ENCODE assay signal across 11 cellular contexts in genomic region chr6:79453558-79454042, GRCh38.
DNase-seq lines count a peak whose midpoint lies in the region; ATAC-seq and TF ChIP-seq lines count a peak whose summit lies in the region.
"Had no signal": no experiment of that assay in that cellular context is flagged by ENCODE, and none has a peak within 500 bp of the region (broad histone marks: within the 10 kb centered on the region; RNA-seq: fewer than 3 reads in every experiment).

No MANE protein-coding gene starts in this region.

- H3K4me3 ChIP-seq in adipocyte (ENCODE audit: low read length) (peak overlapping the region; percentile 53), mesenchymal stem cell (ENCODE audit: insufficient read depth in 1 of 2, low read depth in 1 of 2, low read length in 2 of 2) (peak overlapping the region in 1 of 2 experiments; percentile 45)

- H4K20me1 ChIP-seq in H9 (ENCODE audit: control insufficient read depth, insufficient read depth, insufficient read length) = no peaks in the 10 kb centered on the region

- H3K4me1 Mint-ChIP-seq in H9 = peaks cover 3 to 4% of the 10 kb centered on the region in 2 experiments; a peak in 2 of 4 replicates
- H3K4me1 Mint-ChIP-seq: nephron progenitor cell had no signal

- H3K18ac ChIP-seq in mesenchymal stem cell (ENCODE audit: low read depth in 1 of 2, low read length in 2 of 2) = no peak overlapping the region
- H3K18ac ChIP-seq in H9 (ENCODE audit: insufficient read length, low read depth, low read length) = no peak overlapping the region

- peaks cover 0 to 3% of the 10 kb centered on the region in 2 experiments; a peak in 1 of 5 replicates for H3K9me3 Mint-ChIP-seq in H9

- POLR2A ChIA-PET in GM10248 (lab: Yijun Ruan, JAX) = no interaction called here

- H3K27me3 Mint-ChIP-seq in H9 (ENCODE audit: low read depth) = no peaks in the 10 kb centered on the region

- no peak overlapping the region for H3T11ph ChIP-seq in H9 (ENCODE audit: low read length)

- H3K56ac ChIP-seq in H9 (ENCODE audit: insufficient read length, low read depth, low read length) = no peak overlapping the region

- no peaks in the 10 kb centered on the region for H3K9me3 ChIP-seq in adipocyte (ENCODE audit: control insufficient read depth, low read length)
- H3K9me3 ChIP-seq in mesenchymal stem cell (ENCODE audit: control insufficient read depth, low read length) = no peaks in the 10 kb centered on the region
- H3K9me3 ChIP-seq in H9 (ENCODE audit: control insufficient read depth, low read depth, low read length) = no peaks in the 10 kb centered on the region

- no peak for TF ChIP-seq CTCF in GM10248 (IDR thresholded peaks at IDR 0.05; ENCODE audit: control extremely low read depth, extremely low read depth, low read depth, missing control alignments)
- no peak for TF ChIP-seq CTCF in H9 (conservative IDR thresholded peaks at IDR 0.05)

- peak; percentile 56 for DNase-seq in DMS79 treated with DMSO at 0.1 percent for 48 hours (lab: John Stamatoyannopoulos, UW)
- peak; percentile 81 for DNase-seq in adipocyte (ENCODE audit: low read depth)
- DNase-seq in mesenchymal stem cell = no peak
- DNase-seq in GM10248 (ENCODE audit: extremely low spot score) = no peak
- DNase-seq in H9 = no peak
- no peak for DNase-seq in activated effector memory CD4-positive, alpha-beta T cell treated with Interleukin-2 at 50 U/mL for 16 hours
- DNase-seq: activated CD4-positive, alpha-beta T cell treated with anti-CD3 and anti-CD28 coated beads, Interleukin-2, amount 50 U/mL, for 48 hours; NCI-H1048; nephron progenitor cell had no signal

- WGBS in mesenchymal stem cell = 97% methylated on average over 2 of the region's 3 CpGs
- no CpG with 5 or more reads among the region's 3 CpGs for WGBS in H9 (ENCODE audit: extremely low coverage, insufficient read length, low lambda C conversion rate)

- no peaks in the 10 kb centered on the region for H3K79me1 ChIP-seq in mesenchymal stem cell (replicated peaks; ENCODE audit: low read length, poor library complexity, severe bottlenecking)
- H3K79me1 ChIP-seq in H9 (ENCODE audit: insufficient read depth, low read depth, low read length, poor library complexity, severe bottlenecking) = no peaks in the 10 kb centered on the region

- H3K27ac Mint-ChIP-seq in H9 = no peak overlapping the region
- H3K27ac Mint-ChIP-seq: nephron progenitor cell had no signal

- H2BK120ac ChIP-seq in mesenchymal stem cell (ENCODE audit: low read depth, low read length) (no peak overlapping the region), H9 (ENCODE audit: low read depth, low read length, poor library complexity, severe bottlenecking) (no peak overlapping the region)

- H2BK12ac ChIP-seq in mesenchymal stem cell (ENCODE audit: low read length in 2 of 2) (no peak overlapping the region), H9 (ENCODE audit: insufficient read length, low read depth, low read length) (no peak overlapping the region)

- H3K36me3 ChIP-seq in adipocyte (ENCODE audit: control insufficient read depth, insufficient read depth, low read length, severe bottlenecking) = no peaks in the 10 kb centered on the region
- H3K36me3 ChIP-seq in mesenchymal stem cell (ENCODE audit: control insufficient read depth in 1 of 2, insufficient read depth in 2 of 2, low read depth in 1 of 2, low read length in 2 of 2) = no peaks in the 10 kb centered on the region

- H3K14ac ChIP-seq in mesenchymal stem cell (ENCODE audit: low read length in 2 of 2) (no peak overlapping the region), H9 (ENCODE audit: insufficient read depth, low read length) (no peak overlapping the region)

- H2AFZ ChIP-seq in mesenchymal stem cell (ENCODE audit: low read depth, low read length) (no peak overlapping the region), H9 (ENCODE audit: low read length) (no peak overlapping the region)

- H3K4me3 Mint-ChIP-seq in H9 = no peak overlapping the region
- H3K4me3 Mint-ChIP-seq: nephron progenitor cell had no signal

- no peak overlapping the region for H3K23ac ChIP-seq in mesenchymal stem cell (ENCODE audit: low read length in 2 of 2)
- H3K23ac ChIP-seq in H9 (ENCODE audit: insufficient read length, low read depth, low read length) = no peak overlapping the region

- no peaks in the 10 kb centered on the region for H3K79me2 ChIP-seq in H9 (ENCODE audit: insufficient read depth, low read length)

- no peak overlapping the region for H4K8ac ChIP-seq in mesenchymal stem cell (ENCODE audit: low read length)
- no peak overlapping the region for H4K8ac ChIP-seq in H9 (replicated peaks; ENCODE audit: insufficient read length, low read depth, low read length)

- no peak overlapping the region for H2BK20ac ChIP-seq in H9 (ENCODE audit: low read depth, low read length, poor library complexity, severe bottlenecking)

- H3K9ac ChIP-seq in adipocyte (ENCODE audit: low read length) = peak overlapping the region; percentile 50
- H3K9ac ChIP-seq in mesenchymal stem cell (ENCODE audit: low read length) = peak overlapping the region; percentile 56
- H3K9ac ChIP-seq in H9 (ENCODE audit: extremely low read depth, insufficient read length, low read length) = no peak overlapping the region

- H3K4me2 ChIP-seq in mesenchymal stem cell (ENCODE audit: low read length, poor library complexity, severe bottlenecking) (no peak overlapping the region), H9 (ENCODE audit: insufficient read depth, insufficient read length, low read length) (no peak overlapping the region)

- no peaks in the 10 kb centered on the region for H3K27me3 ChIP-seq in adipocyte (replicated peaks; ENCODE audit: control insufficient read depth, insufficient read depth, low read length)
- H3K27me3 ChIP-seq in mesenchymal stem cell (ENCODE audit: control insufficient read depth in 1 of 2, insufficient read depth in 1 of 2, low read length in 2 of 2) = no peaks in the 10 kb centered on the region
- no peaks in the 10 kb centered on the region for H3K27me3 ChIP-seq in H9 (ENCODE audit: insufficient read depth, low read length)

- ATAC-seq in HG03175 (IDR thresholded peaks at IDR 0.05; ENCODE audit: unreplicated experiment) (peak; percentile 49), GM19035 (IDR thresholded peaks at IDR 0.05; ENCODE audit: unreplicated experiment) (no peak)

- H3K4ac ChIP-seq in mesenchymal stem cell (ENCODE audit: low read depth in 1 of 2, low read length in 2 of 2) = no peak overlapping the region
- no peak overlapping the region for H3K4ac ChIP-seq in H9 (ENCODE audit: low read depth, low read length)

- H4K91ac ChIP-seq in mesenchymal stem cell (ENCODE audit: low read length) = no peak overlapping the region
- H4K91ac ChIP-seq in H9 (ENCODE audit: insufficient read length, low read depth, low read length) = no peak overlapping the region

- no peaks in the 10 kb centered on the region; a peak in 1 of 7 replicates for H3K36me3 Mint-ChIP-seq in H9 (ENCODE audit: insufficient read depth in 1 of 3, low read depth in 3 of 3)

- H3K23me2 ChIP-seq in H9 (ENCODE audit: insufficient read length, low read depth, low read length, poor library complexity, severe bottlenecking) = no peaks in the 10 kb centered on the region

- H3K27ac ChIP-seq in mesenchymal stem cell (ENCODE audit: low read length, poor library complexity, severe bottlenecking) (no peak overlapping the region), H9 (ENCODE audit: insufficient read length, low read depth, low read length) (no peak overlapping the region)

- no peak overlapping the region for H4K5ac ChIP-seq in H9 (ENCODE audit: insufficient read length, low read depth, low read length)

- H2AK5ac ChIP-seq in mesenchymal stem cell (ENCODE audit: low read length, severe bottlenecking) (no peak overlapping the region), H9 (ENCODE audit: insufficient read length, low read length) (no peak overlapping the region)

- H2BK5ac ChIP-seq in mesenchymal stem cell (ENCODE audit: low read depth, low read length, poor library complexity, severe bottlenecking) (no peak overlapping the region), H9 (ENCODE audit: insufficient read length, low read length) (no peak overlapping the region)

- no peak overlapping the region for H2BK15ac ChIP-seq in mesenchymal stem cell (ENCODE audit: low read depth, poor library complexity, severe bottlenecking)
- H2BK15ac ChIP-seq in H9 (ENCODE audit: low read depth, low read length) = no peak overlapping the region

- H3K4me1 ChIP-seq in adipocyte (ENCODE audit: control insufficient read depth, insufficient read depth, low read length) (peaks cover 21% of the 10 kb centered on the region), mesenchymal stem cell (ENCODE audit: control insufficient read depth, insufficient read depth, low read depth, low read length) (peaks cover 4% of the 10 kb centered on the region), H9 (ENCODE audit: insufficient read depth, low read length) (no peaks in the 10 kb centered on the region)

- CTCF ChIA-PET in GM10248 (lab: Yijun Ruan, JAX) = interaction anchor here (1.4 to 2.0 kb wide), 3 partner anchors 12 to 17 kb away, joined by 4 to 9 read pairs (median 6); no protein-coding TSS in a partner anchor

Comparison
In these comparisons a context has a peak if more than half of its experiments do, and no peak if none do; other contexts are left out.
1. DNase-seq: peak in DMS79 treated with DMSO at 0.1 percent for 48 hours (single experiment) and adipocyte (single experiment); none in mesenchymal stem cell (single experiment), GM10248 (single experiment), H9 (single experiment) and activated effector memory CD4-positive, alpha-beta T cell treated with Interleukin-2 at 50 U/mL for 16 hours (single experiment).